In the genomic region with DNA sequence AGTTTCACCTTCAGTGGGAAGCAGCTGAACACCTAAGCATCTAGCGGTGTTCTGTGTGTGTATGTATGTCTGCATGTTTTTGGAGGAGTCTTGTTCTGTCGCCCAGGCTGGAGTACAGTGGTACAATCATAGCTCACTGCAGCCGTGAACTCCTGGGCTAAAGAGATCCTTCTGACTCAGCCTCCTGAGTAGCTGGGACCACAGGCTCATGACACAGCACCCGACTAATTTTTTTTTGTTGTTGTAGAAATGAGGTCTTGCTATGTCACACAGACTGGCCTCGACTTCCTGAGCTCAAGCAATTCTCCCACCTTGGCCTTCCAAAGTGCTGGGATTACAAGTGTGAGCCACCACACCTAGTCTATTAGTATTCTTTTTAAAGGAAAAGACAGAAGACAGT, we compare ENCODE assay signal across 19 cellular contexts. TPM values are rescaled to one million over a fixed set of nuclear protein-coding genes. Genes with fewer than 3 reads are reported as not detected.
DNase-seq lines count a peak whose midpoint lies in the region; ATAC-seq and TF ChIP-seq lines count a peak whose summit lies in the region.
"Had no signal": no experiment of that assay in that cellular context is flagged by ENCODE, and none has a peak within 500 bp of the region (broad histone marks: within the 10 kb centered on the region; RNA-seq: fewer than 3 reads in every experiment).

No MANE protein-coding gene starts in this region.

- no peak for ATAC-seq in activated CD8-positive, alpha-beta T cell treated with anti-CD3 and anti-CD28 coated beads for 36 hours
- ATAC-seq: HepG2 had no signal

- H3K27ac ChIP-seq in RWPE1 (peak overlapping the region; percentile 29), breast epithelium (no peak overlapping the region)
- H3K27ac ChIP-seq: thoracic aorta had no signal

- intact Hi-C loops in breast epithelium (cut with DNase I; ENCODE audit: low total_unique reads) = no loop called here
- intact Hi-C loops in activated CD8-positive, alpha-beta T cell treated with anti-CD3 and anti-CD28 coated beads for 36 hours (cut with micrococcal nuclease) = no loop called here

- no peaks in the 10 kb centered on the region for H3K36me3 ChIP-seq in breast epithelium

- H3K36me3 Mint-ChIP-seq in nephron progenitor cell (ENCODE audit: low read depth) = peaks cover 66% of the 10 kb centered on the region
- peaks cover 57% of the 10 kb centered on the region for H3K36me3 Mint-ChIP-seq in activated CD8-positive, alpha-beta T cell treated with anti-CD3 and anti-CD28 coated beads for 36 hours (ENCODE audit: low read depth)

- TF ChIP-seq POLR2A in breast epithelium (IDR thresholded peaks at IDR 0.05) = no peak

- H3K4me1 Mint-ChIP-seq in nephron progenitor cell = peaks cover 55% of the 10 kb centered on the region
- H3K4me1 Mint-ChIP-seq in activated CD8-positive, alpha-beta T cell treated with anti-CD3 and anti-CD28 coated beads for 36 hours (ENCODE audit: low read depth) = peaks cover 19% of the 10 kb centered on the region

- no peaks in the 10 kb centered on the region for H3K9me3 ChIP-seq in breast epithelium
- H3K9me3 ChIP-seq: thoracic aorta had no signal

- in situ Hi-C loops in Caki2 (cut with HindIII; ENCODE audit: low pct_unique_long_range_greater_than_20kb, low sequenced_read_pairs) = no loop called here

- H3K27me3 ChIP-seq in breast epithelium = no peaks in the 10 kb centered on the region

- peak overlapping the region; percentile 90 for H3K27ac Mint-ChIP-seq in nephron progenitor cell
- no peak overlapping the region for H3K27ac Mint-ChIP-seq in activated CD8-positive, alpha-beta T cell treated with anti-CD3 and anti-CD28 coated beads for 36 hours
- H3K27ac Mint-ChIP-seq: activated B cell treated with CpG ODN at 0.5 μM for 24 hours; activated naive CD8-positive, alpha-beta T cell treated with anti-CD3 and anti-CD28 coated beads, Interleukin-2, amount 10 ng/mL, durations not matched to agents 7 days and 5 days; activated T-helper 1 cell treated with anti-CD3 and anti-CD28 coated beads, Interleukin-12 subunit alpha, Interleukin-12 subunit beta, Interleukin-2, Interleukin-4 antibody, amounts not matched to agents 30 ng/mL and 10 ng/mL and 1 ng/mL, durations not matched to agents 14 hours and 24 hours and 36 hours had no signal

- POLR2A ChIA-PET in RWPE1 (lab: Yijun Ruan, JAX; ENCODE audit: low non-redundant PET) = no interaction called here
- POLR2A ChIA-PET in activated CD8-positive, alpha-beta T cell treated with anti-CD3 and anti-CD28 coated beads for 36 hours (lab: Charles Lee) = interaction anchor here (1.2 kb wide), 1 partner anchor 19 kb away, joined by 4 read pairs; no protein-coding TSS in a partner anchor

- no peaks in the 10 kb centered on the region for H3K9me3 Mint-ChIP-seq in nephron progenitor cell
- no peaks in the 10 kb centered on the region for H3K9me3 Mint-ChIP-seq in activated CD8-positive, alpha-beta T cell treated with anti-CD3 and anti-CD28 coated beads for 36 hours
- H3K9me3 Mint-ChIP-seq: activated B cell treated with CpG ODN at 0.5 μM for 24 hours; activated naive CD8-positive, alpha-beta T cell treated with anti-CD3 and anti-CD28 coated beads, Interleukin-2, amount 10 ng/mL, durations not matched to agents 7 days and 5 days; activated T-helper 1 cell treated with anti-CD3 and anti-CD28 coated beads, Interleukin-12 subunit alpha, Interleukin-12 subunit beta, Interleukin-2, Interleukin-4 antibody, amounts not matched to agents 30 ng/mL and 10 ng/mL and 1 ng/mL, durations not matched to agents 14 hours and 24 hours and 36 hours; neural crest cell had no signal

- no peak overlapping the region for H3K4me3 Mint-ChIP-seq in nephron progenitor cell
- no peak overlapping the region for H3K4me3 Mint-ChIP-seq in activated CD8-positive, alpha-beta T cell treated with anti-CD3 and anti-CD28 coated beads for 36 hours
- H3K4me3 Mint-ChIP-seq: activated B cell treated with CpG ODN at 0.5 μM for 24 hours; activated naive CD8-positive, alpha-beta T cell treated with anti-CD3 and anti-CD28 coated beads, Interleukin-2, amount 10 ng/mL, durations not matched to agents 7 days and 5 days; activated T-helper 1 cell treated with anti-CD3 and anti-CD28 coated beads, Interleukin-12 subunit alpha, Interleukin-12 subunit beta, Interleukin-2, Interleukin-4 antibody, amounts not matched to agents 30 ng/mL and 10 ng/mL and 1 ng/mL, durations not matched to agents 14 hours and 24 hours and 36 hours; neural crest cell had no signal

- peaks cover 6% of the 10 kb centered on the region for H3K27me3 Mint-ChIP-seq in nephron progenitor cell (ENCODE audit: low read depth, poor library complexity)
- no peaks in the 10 kb centered on the region for H3K27me3 Mint-ChIP-seq in activated CD8-positive, alpha-beta T cell treated with anti-CD3 and anti-CD28 coated beads for 36 hours
- H3K27me3 Mint-ChIP-seq: activated B cell treated with CpG ODN at 0.5 μM for 24 hours; activated naive CD8-positive, alpha-beta T cell treated with anti-CD3 and anti-CD28 coated beads, Interleukin-2, amount 10 ng/mL, durations not matched to agents 7 days and 5 days had no signal

- H3K4me1 ChIP-seq in breast epithelium = no peaks in the 10 kb centered on the region

- TF ChIP-seq CTCF in RWPE1 (conservative IDR thresholded peaks at IDR 0.05; ENCODE audit: low read depth) (no peak), epithelial cell of esophagus (IDR thresholded peaks at IDR 0.05; ENCODE audit: insufficient read depth, low read depth, low read length, missing control alignments) (no peak), nephron progenitor cell (IDR thresholded peaks at IDR 0.05) (no peak), breast epithelium (IDR thresholded peaks at IDR 0.05) (no peak)
- TF ChIP-seq CTCF in activated CD8-positive, alpha-beta T cell treated with anti-CD3 and anti-CD28 coated beads for 36 hours (IDR thresholded peaks at IDR 0.05) = no peak

- DNase-seq in Caki2 (ENCODE audit: low read depth) (peak; percentile 38), RWPE1 (ENCODE audit: low spot score) (no peak), epithelial cell of esophagus (ENCODE audit: low read depth) (peak; percentile 28), nephron progenitor cell (no peak), breast epithelium (ENCODE audit: low spot score in 2 of 2) (no peak), KG1 (lab: John Stamatoyannopoulos, UW) (no peak)
- no peak for DNase-seq in stimulated activated CD4-positive, alpha-beta T cell treated with anti-CD3 and anti-CD28 coated beads, Interleukin-4, amount 100 ng/mL, for 4 hours
- no peak for DNase-seq in activated CD8-positive, alpha-beta T cell treated with anti-CD3 and anti-CD28 coated beads for 36 hours
- DNase-seq: activated B cell treated with CpG ODN at 0.5 μM for 24 hours; activated naive CD8-positive, alpha-beta T cell treated with anti-CD3 and anti-CD28 coated beads, Interleukin-2, amount 10 ng/mL, durations not matched to agents 7 days and 5 days; DMS53; effector CD4-positive, alpha-beta T cell; hypothalamus; NCI-H1694; stimulated activated CD4-positive, alpha-beta T cell treated with anti-CD3 and anti-CD28 coated beads, Interleukin-12 subunit alpha, Interleukin-12 subunit beta, amount 100 ng/mL, for 4 hours had no signal

- CTCF ChIA-PET in RWPE1 (lab: Yijun Ruan, JAX) = interaction anchor here (0.6 to 0.7 kb wide), 2 partner anchors 16 to 18 kb away, joined by 3 to 4 read pairs; no protein-coding TSS in a partner anchor
- CTCF ChIA-PET in activated CD8-positive, alpha-beta T cell treated with anti-CD3 and anti-CD28 coated beads for 36 hours (lab: Charles Lee) = interaction anchor here (1.1 to 3.1 kb wide), 2 partner anchors 19 to 21 kb away, joined by 3 to 21 read pairs; no protein-coding TSS in a partner anchor

- H3K4me3 ChIP-seq in epithelial cell of esophagus (ENCODE audit: low read length) (no peak overlapping the region), breast epithelium (no peak overlapping the region)
- H3K4me3 ChIP-seq: thoracic aorta had no signal

RNA-seq across cellular contexts. Expression of a gene that starts 30.2 kb away (rescaled TPM):
- 40.5 and 41.5 TPM in 2 replicates for total RNA-seq in Caki2 (2014; rRNA removed; shearing (Covaris generic); ENCODE audit: low replicate concordance)
- total RNA-seq in breast epithelium = 10 to 100 TPM; 13.0 to 23.1 (median 20.6) TPM
- total RNA-seq in activated CD8-positive, alpha-beta T cell treated with anti-CD3 and anti-CD28 coated beads for 36 hours = 10 to 100 TPM; 40.5 to 42.7 TPM

RNA-seq across cellular contexts. Expression of a gene that starts 54.2 kb away (rescaled TPM):
- total RNA-seq in Caki2 (2014; rRNA removed; shearing (Covaris generic); ENCODE audit: low replicate concordance) = 0.37 and 1.6 TPM in 2 replicates
- total RNA-seq in breast epithelium = 1 to 10 TPM in 2 of 3 donors, under 1 TPM in 1; 0.48 to 3.2 (median 1.6) TPM
- total RNA-seq in activated CD8-positive, alpha-beta T cell treated with anti-CD3 and anti-CD28 coated beads for 36 hours = under 1 TPM in 1 of 2 experiments, not detected in 1; 0.32 TPM
- total RNA-seq: HepG2 had no signal

RNA-seq across cellular contexts. Expression of a gene that starts 54.6 kb away (rescaled TPM):
- total RNA-seq in Caki2 (2014; rRNA removed; shearing (Covaris generic); ENCODE audit: low replicate concordance) = 79.9 and 88.1 TPM in 2 replicates
- total RNA-seq in breast epithelium = 10 to 100 TPM; 56.0 to 69.0 (median 57.8) TPM
- total RNA-seq in activated CD8-positive, alpha-beta T cell treated with anti-CD3 and anti-CD28 coated beads for 36 hours = 10 to 100 TPM; 75.9 to 87.7 TPM

RNA-seq across cellular contexts. Expression of a gene that starts 54.7 kb away (rescaled TPM):
- 9.6 and 18.9 TPM in 2 replicates for total RNA-seq in Caki2 (2014; rRNA removed; shearing (Covaris generic); ENCODE audit: low replicate concordance)
- total RNA-seq in breast epithelium = 1 to 10 TPM in 2 of 3 donors, under 1 TPM in 1; 0.80 to 3.5 (median 2.6) TPM
- total RNA-seq in activated CD8-positive, alpha-beta T cell treated with anti-CD3 and anti-CD28 coated beads for 36 hours = under 1 TPM; 0.18 to 0.22 TPM

Comparison
In these comparisons a context has a peak if more than half of its experiments do, and no peak if none do; other contexts are left out.
1. DNase-seq: peak in Caki2 (single experiment) and epithelial cell of esophagus (single experiment); none in RWPE1 (single experiment), nephron progenitor cell (single experiment), stimulated activated CD4-positive, alpha-beta T cell treated with anti-CD3 and anti-CD28 coated beads, Interleukin-4, amount 100 ng/mL, for 4 hours (0 of 2), breast epithelium (0 of 2), activated CD8-positive, alpha-beta T cell treated with anti-CD3 and anti-CD28 coated beads for 36 hours (single experiment) and KG1 (single experiment).